Comparison of ENCODE assay signal across 20 cellular contexts in genomic region chr5:110321117-110321516, GRCh38.
A peak's percentile ranks its signal among the peaks of the same experiment; 100 is the strongest.
DNase-seq lines count a peak whose midpoint lies in the region; ATAC-seq and TF ChIP-seq lines count a peak whose summit lies in the region.
"Had no signal": no experiment of that assay in that cellular context is flagged by ENCODE, and none has a peak within 500 bp of the region (broad histone marks: within the 10 kb centered on the region; RNA-seq: fewer than 3 reads in every experiment).

No MANE protein-coding gene starts in this region.

- H3K4me1 Mint-ChIP-seq in progenitor cell of endocrine pancreas (ENCODE audit: low read depth) = peaks cover 1% of the 10 kb centered on the region
- H3K4me1 Mint-ChIP-seq: activated CD4-positive, alpha-beta T cell treated with anti-CD3 and anti-CD28 coated beads, Interleukin-2, amount 10 ng/mL, durations not matched to agents 7 days and 5 days; activated naive CD4-positive, alpha-beta T cell treated with anti-CD3 and anti-CD28 coated beads, Interleukin-2, amount 50 U/mL, for 24 hours had no signal

- no peak for TF ChIP-seq CTCF in progenitor cell of endocrine pancreas (IDR thresholded peaks at IDR 0.05; ENCODE audit: unreplicated experiment)

- no peak overlapping the region for H3K4me3 Mint-ChIP-seq in progenitor cell of endocrine pancreas (ENCODE audit: low read depth)
- H3K4me3 Mint-ChIP-seq: activated CD4-positive, alpha-beta T cell treated with anti-CD3 and anti-CD28 coated beads, Interleukin-2, amount 10 ng/mL, durations not matched to agents 7 days and 5 days; activated naive CD4-positive, alpha-beta T cell treated with anti-CD3 and anti-CD28 coated beads, Interleukin-2, amount 50 U/mL, for 24 hours had no signal

- no peaks in the 10 kb centered on the region for H3K27me3 Mint-ChIP-seq in progenitor cell of endocrine pancreas
- H3K27me3 Mint-ChIP-seq: activated CD4-positive, alpha-beta T cell treated with anti-CD3 and anti-CD28 coated beads, Interleukin-2, amount 10 ng/mL, durations not matched to agents 7 days and 5 days; activated naive CD4-positive, alpha-beta T cell treated with anti-CD3 and anti-CD28 coated beads, Interleukin-2, amount 50 U/mL, for 24 hours had no signal

- peak; percentile 55 for ATAC-seq in GM21786 (IDR thresholded peaks at IDR 0.05; ENCODE audit: unreplicated experiment)
- ATAC-seq: PC-3 had no signal

- DNase-seq in GM03348 (ENCODE audit: low spot score) (peak; percentile 44), OCI-M1 (lab: John Stamatoyannopoulos, UW) (peak; percentile 7), iris pigment epithelial cell (ENCODE audit: low read depth) (peak; percentile 5), progenitor cell of endocrine pancreas (ENCODE audit: low spot score, unreplicated experiment) (no peak), RPMI8226 (no peak), NCI-H2196 treated with DMSO at 0.1 percent for 48 hours (lab: John Stamatoyannopoulos, UW; ENCODE audit: unreplicated experiment) (no peak)
- DNase-seq in central memory CD4-positive, alpha-beta T cell = no peak
- DNase-seq: activated CD4-positive, alpha-beta T cell treated with anti-CD3 and anti-CD28 coated beads, Interleukin-2, amount 10 ng/mL, durations not matched to agents 7 days and 5 days; activated T-cell treated with anti-CD3 and anti-CD28 coated beads for 4 hours; COR-L47; effector CD8-positive, alpha-beta T cell; MG63; NCI-H1930; NCI-H526; occipital lobe; PC-3; sigmoid colon; stimulated activated CD4-positive, alpha-beta T cell treated with anti-CD3 and anti-CD28 coated beads, Interleukin-4, amount 100 ng/mL, for 4 hours had no signal

- H3K36me3 Mint-ChIP-seq in progenitor cell of endocrine pancreas (ENCODE audit: insufficient read depth) = no peaks in the 10 kb centered on the region
- H3K36me3 Mint-ChIP-seq: activated naive CD4-positive, alpha-beta T cell treated with anti-CD3 and anti-CD28 coated beads, Interleukin-2, amount 50 U/mL, for 24 hours had no signal

- H3K27ac Mint-ChIP-seq in progenitor cell of endocrine pancreas = no peak overlapping the region
- H3K27ac Mint-ChIP-seq: activated CD4-positive, alpha-beta T cell treated with anti-CD3 and anti-CD28 coated beads, Interleukin-2, amount 10 ng/mL, durations not matched to agents 7 days and 5 days; activated naive CD4-positive, alpha-beta T cell treated with anti-CD3 and anti-CD28 coated beads, Interleukin-2, amount 50 U/mL, for 24 hours had no signal

- H3K9me3 Mint-ChIP-seq in progenitor cell of endocrine pancreas (ENCODE audit: low read depth) = peaks cover 4% of the 10 kb centered on the region
- H3K9me3 Mint-ChIP-seq: activated CD4-positive, alpha-beta T cell treated with anti-CD3 and anti-CD28 coated beads, Interleukin-2, amount 10 ng/mL, durations not matched to agents 7 days and 5 days; activated naive CD4-positive, alpha-beta T cell treated with anti-CD3 and anti-CD28 coated beads, Interleukin-2, amount 50 U/mL, for 24 hours had no signal

Comparison
In these comparisons a context has a peak if more than half of its experiments do, and no peak if none do; other contexts are left out.
1. DNase-seq: peak in GM03348 (single experiment), OCI-M1 (single experiment) and iris pigment epithelial cell (single experiment); none in progenitor cell of endocrine pancreas (single experiment), RPMI8226 (single experiment), NCI-H2196 treated with DMSO at 0.1 percent for 48 hours (single experiment) and central memory CD4-positive, alpha-beta T cell (single experiment).